ENCODE assay signal across 8 cellular contexts in genomic region chr3:141076821-141077571, GRCh38. TPM values are rescaled to one million over a fixed set of nuclear protein-coding genes. Genes with fewer than 3 reads are reported as not detected.
DNase-seq lines count a peak whose midpoint lies in the region; ATAC-seq, FAIRE-seq and TF ChIP-seq lines count a peak whose summit lies in the region.

No MANE protein-coding gene starts in this region.

- H3K4me3 Mint-ChIP-seq in nephron progenitor cell: peak overlapping the region; percentile 65

- H3K9me3 ChIP-seq in NT2/D1 (ENCODE audit: insufficient read depth, low read length): no peaks in the 10 kb centered on the region

- H3K27me3 Mint-ChIP-seq in nephron progenitor cell (ENCODE audit: low read depth, poor library complexity): peaks cover 7% of the 10 kb centered on the region

- peaks cover 5% of the 10 kb centered on the region for H3K36me3 Mint-ChIP-seq in nephron progenitor cell (ENCODE audit: low read depth)

- H3K27me3 ChIP-seq in NT2/D1 (ENCODE audit: insufficient read depth, insufficient read length): no peaks in the 10 kb centered on the region

- peaks cover 43% of the 10 kb centered on the region for H3K4me1 ChIP-seq in NT2/D1 (ENCODE audit: insufficient read depth, insufficient read length)

- TF ChIP-seq CTCF in fibroblast of mammary gland (conservative IDR thresholded peaks at IDR 0.05; ENCODE audit: control insufficient read depth, insufficient read depth, low read depth, low read length): no peak
- no peak for TF ChIP-seq CTCF in nephron progenitor cell (IDR thresholded peaks at IDR 0.05)

- no peak for FAIRE-seq in GM12891 (lab: Jason Lieb, UNC)

- H3K36me3 ChIP-seq in NT2/D1 (ENCODE audit: insufficient read depth, insufficient read length, low read length): peaks cover 9% of the 10 kb centered on the region

- ATAC-seq in GM19397 (IDR thresholded peaks at IDR 0.05; ENCODE audit: unreplicated experiment): no peak

- peak overlapping the region; percentile 47 for H3K9ac ChIP-seq in NT2/D1 (ENCODE audit: insufficient read length, low read depth)

- no peaks in the 10 kb centered on the region for H3K9me3 Mint-ChIP-seq in nephron progenitor cell

- DNase-seq in SIG-M5 treated with dmso at 0.1 percent for 504 hours (lab: John Stamatoyannopoulos, UW; ENCODE audit: unreplicated experiment): peak; percentile 27
- DNase-seq in SIG-M5 (lab: John Stamatoyannopoulos, UW): no peak
- no peak for DNase-seq in NT2/D1 (ENCODE audit: low read depth, low spot score)
- peak; percentile 51 for DNase-seq in fibroblast of mammary gland (ENCODE audit: low read depth)
- DNase-seq in nephron progenitor cell: peak; percentile 81
- DNase-seq in activated CD8-positive, alpha-beta memory T cell treated with anti-CD3 and anti-CD28 coated beads, Interleukin-2, amount 50 U/mL, for 4 hours: no peak
- DNase-seq in GM12891 (ENCODE audit: insufficient read length, low spot score): no peak

- peak overlapping the region; percentile 98 for H3K27ac Mint-ChIP-seq in nephron progenitor cell

- no peak overlapping the region for H3K4me3 ChIP-seq in NT2/D1 (ENCODE audit: insufficient read length, low read depth)
- H3K4me3 ChIP-seq in fibroblast of mammary gland (ENCODE audit: control insufficient read depth, low read depth, low read length): no peak overlapping the region

- peaks cover 98% of the 10 kb centered on the region for H3K4me1 Mint-ChIP-seq in nephron progenitor cell

- no peak for TF ChIP-seq POLR2A in GM12891 (IDR thresholded peaks at IDR 0.05; ENCODE audit: low read depth, low read length)

TF ChIP-seq in GM12891, 5 proteins besides CTCF, POLR2A, EP300 and RAD21:
- TF ChIP-seq POU2F2 (IDR thresholded peaks at IDR 0.05; ENCODE audit: low read depth, low read length) (no peak), TAF1 (IDR thresholded peaks at IDR 0.05; ENCODE audit: low read depth, low read length) (no peak), POLR2AphosphoS5 (IDR thresholded peaks at IDR 0.05; ENCODE audit: low read depth, low read length) (no peak), PAX5 (IDR thresholded peaks at IDR 0.05; ENCODE audit: insufficient read depth, low read length, severe bottlenecking) (no peak), SPI1 (IDR thresholded peaks at IDR 0.05; ENCODE audit: low read depth, low read length) (no peak)

RNA-seq across cellular contexts. Expression of gene SPSB4, which starts 25.8 kb away (rescaled TPM):
- not detected for polyA plus RNA-seq in GM12891 (2012; ENCODE audit: low read depth, missing spikeins)

Comparison
In these comparisons a context has a peak if more than half of its experiments do, and no peak if none do; other contexts are left out.
1. DNase-seq: peak in SIG-M5 treated with dmso at 0.1 percent for 504 hours (single experiment), fibroblast of mammary gland (single experiment) and nephron progenitor cell (single experiment); none in SIG-M5 (single experiment), NT2/D1 (single experiment), activated CD8-positive, alpha-beta memory T cell treated with anti-CD3 and anti-CD28 coated beads, Interleukin-2, amount 50 U/mL, for 4 hours (single experiment) and GM12891 (single experiment).